ENCODE assay signal across 13 cellular contexts in the genomic region with DNA sequence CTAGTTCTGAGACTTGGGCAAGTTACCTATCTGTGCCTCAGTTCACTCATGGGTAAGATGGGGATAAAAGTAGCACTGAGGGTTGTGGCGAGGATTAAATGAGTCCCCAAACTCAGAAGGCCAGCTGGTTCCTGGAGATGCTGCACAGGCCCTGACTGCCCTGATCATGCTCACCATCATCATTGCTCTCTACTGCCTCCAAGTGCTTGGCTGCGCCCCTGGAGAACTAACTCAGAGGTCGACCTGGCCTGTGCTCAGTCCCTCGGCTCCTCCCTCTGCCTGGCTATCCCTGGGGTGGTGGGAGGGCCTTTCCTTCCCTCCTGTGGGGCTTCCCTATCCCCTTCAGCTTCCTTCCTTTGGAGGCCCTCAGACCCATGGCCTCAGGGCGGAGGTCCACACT. TPM values are rescaled to one million over a fixed set of nuclear protein-coding genes. Genes with fewer than 3 reads are reported as not detected.
DNase-seq lines count a peak whose midpoint lies in the region; TF ChIP-seq lines count a peak whose summit lies in the region.
"Had no signal": no experiment of that assay in that cellular context is flagged by ENCODE, and none has a peak within 500 bp of the region (broad histone marks: within the 10 kb centered on the region; RNA-seq: fewer than 3 reads in every experiment).

No MANE protein-coding gene starts in this region.

- peak; percentile 11 for DNase-seq in activated CD4-positive, alpha-beta T cell treated with anti-CD3 and anti-CD28 coated beads for 48 hours
- no peak for DNase-seq in activated CD4-positive, alpha-beta T cell treated with anti-CD3 and anti-CD28 coated beads, Interleukin-2, amount 50 U/mL, for 1 hour
- DNase-seq in LNCaP clone FGC (ENCODE audit: low read depth) (no peak), endodermal cell (peak; percentile 93), AG20443 (ENCODE audit: low spot score) (no peak), D341Med (ENCODE audit: low spot score) (no peak), coronary artery (ENCODE audit: low spot score) (no peak)
- DNase-seq: NCI-H187 treated with DMSO at 0.1 percent for 48 hours had no signal

- no peak overlapping the region for H3K9ac ChIP-seq in endodermal cell (ENCODE audit: extremely low read depth, low read length, poor library complexity, severe bottlenecking)

- H3K36me3 Mint-ChIP-seq in endodermal cell (ENCODE audit: low read depth): peaks cover 45% of the 10 kb centered on the region

- H3K9me3 Mint-ChIP-seq in endodermal cell: no peaks in the 10 kb centered on the region
- H3K9me3 Mint-ChIP-seq: activated T-helper 17 cell treated with anti-CD3 and anti-CD28 coated beads, Interleukin-2, amount 50 U/mL, for 72 hours had no signal

- H3K36me3 ChIP-seq in endodermal cell (ENCODE audit: control insufficient read depth, insufficient read depth, low read length) (peaks cover 50% of the 10 kb centered on the region), neutrophil (no peaks in the 10 kb centered on the region)

- TF ChIP-seq CTCF in LNCaP clone FGC (IDR thresholded peaks at IDR 0.05; ENCODE audit: control insufficient read depth, extremely low read depth, insufficient read depth) (peak; percentile 57), endodermal cell (conservative IDR thresholded peaks at IDR 0.05) (peak; percentile 83), neutrophil (IDR thresholded peaks at IDR 0.05) (no peak), coronary artery (IDR thresholded peaks at IDR 0.05) (no peak)

- H3K27me3 ChIP-seq in endodermal cell (ENCODE audit: control insufficient read depth, insufficient read depth, low read length, poor library complexity, severe bottlenecking) (no peaks in the 10 kb centered on the region), neutrophil (no peaks in the 10 kb centered on the region)

- H3K4me3 ChIP-seq in LNCaP clone FGC (ENCODE audit: low read depth, low read length): no peak overlapping the region
- no peak overlapping the region for H3K4me3 ChIP-seq in endodermal cell (ENCODE audit: low read length)
- peak overlapping the region in 1 of 2 experiments; percentile 22 for H3K4me3 ChIP-seq in neutrophil (ENCODE audit: low read depth in 1 of 2, low read length in 1 of 2)
- no peak overlapping the region for H3K4me3 ChIP-seq in coronary artery

- WGBS in endodermal cell (ENCODE audit: insufficient coverage in 1 of 2, insufficient read length in 1 of 2), 2 experiments: 56 to 61% methylated on average over 4 to 5 of the region's 5 CpGs

- H3K27ac ChIP-seq in endodermal cell (ENCODE audit: low read depth, low read length): no peak overlapping the region
- H3K27ac ChIP-seq in neutrophil: peak overlapping the region; percentile 88
- no peak overlapping the region for H3K27ac ChIP-seq in coronary artery

- no peaks in the 10 kb centered on the region for H3K9me3 ChIP-seq in endodermal cell (ENCODE audit: control insufficient read depth, low read length)
- H3K9me3 ChIP-seq in neutrophil: no peaks in the 10 kb centered on the region

- H3K27me3 Mint-ChIP-seq in endodermal cell (ENCODE audit: insufficient read depth): no peaks in the 10 kb centered on the region

- H3K4me1 ChIP-seq in endodermal cell (ENCODE audit: control insufficient read depth, insufficient read depth, low read length): peaks cover 3% of the 10 kb centered on the region
- peaks cover 34 to 37% of the 10 kb centered on the region in 2 experiments for H3K4me1 ChIP-seq in neutrophil (ENCODE audit: control insufficient read depth in 1 of 2, insufficient read depth in 1 of 2, low read depth in 1 of 2, low read length in 1 of 2)

- no peak overlapping the region for H3K27ac Mint-ChIP-seq in endodermal cell
- H3K27ac Mint-ChIP-seq: activated T-helper 17 cell treated with anti-CD3 and anti-CD28 coated beads, Interleukin-2, amount 50 U/mL, for 72 hours had no signal

- H3K4me1 Mint-ChIP-seq in endodermal cell: peaks cover 2% of the 10 kb centered on the region
- H3K4me1 Mint-ChIP-seq: activated T-helper 17 cell treated with anti-CD3 and anti-CD28 coated beads, Interleukin-2, amount 50 U/mL, for 72 hours had no signal

- H3K4me3 Mint-ChIP-seq in endodermal cell: no peak overlapping the region
- H3K4me3 Mint-ChIP-seq: activated T-helper 17 cell treated with anti-CD3 and anti-CD28 coated beads, Interleukin-2, amount 50 U/mL, for 72 hours had no signal

RNA-seq across cellular contexts. Expression of a gene that starts 5.6 kb away (rescaled TPM):
- 100 to 1,000 TPM in 1 of 2 donors, 10 to 100 TPM in 1; 52.4 to 114 TPM for total RNA-seq in endodermal cell
- polyA plus RNA-seq in endodermal cell (2013, experiment 1 of 2): 7.9 TPM
- 11.5 TPM for polyA plus RNA-seq in endodermal cell (2013, experiment 2 of 2)
- total RNA-seq: activated T-helper 17 cell treated with anti-CD3 and anti-CD28 coated beads, Interleukin-2, amount 50 U/mL, for 72 hours; RPMI7951; subcutaneous adipose tissue had no signal
- polyA plus RNA-seq: neural cell had no signal

Comparison
In these comparisons a context has a peak if more than half of its experiments do, and no peak if none do; other contexts are left out.
1. DNase-seq: peak in activated CD4-positive, alpha-beta T cell treated with anti-CD3 and anti-CD28 coated beads for 48 hours (single experiment) and endodermal cell (single experiment); none in activated CD4-positive, alpha-beta T cell treated with anti-CD3 and anti-CD28 coated beads, Interleukin-2, amount 50 U/mL, for 1 hour (single experiment), LNCaP clone FGC (single experiment), AG20443 (single experiment), D341Med (single experiment) and coronary artery (single experiment).
2. CTCF ChIP-seq: peak in LNCaP clone FGC (single experiment) and endodermal cell (single experiment); none in neutrophil (single experiment) and coronary artery (single experiment).